8 cellular contexts compared by ENCODE assay signal in the genomic region with DNA sequence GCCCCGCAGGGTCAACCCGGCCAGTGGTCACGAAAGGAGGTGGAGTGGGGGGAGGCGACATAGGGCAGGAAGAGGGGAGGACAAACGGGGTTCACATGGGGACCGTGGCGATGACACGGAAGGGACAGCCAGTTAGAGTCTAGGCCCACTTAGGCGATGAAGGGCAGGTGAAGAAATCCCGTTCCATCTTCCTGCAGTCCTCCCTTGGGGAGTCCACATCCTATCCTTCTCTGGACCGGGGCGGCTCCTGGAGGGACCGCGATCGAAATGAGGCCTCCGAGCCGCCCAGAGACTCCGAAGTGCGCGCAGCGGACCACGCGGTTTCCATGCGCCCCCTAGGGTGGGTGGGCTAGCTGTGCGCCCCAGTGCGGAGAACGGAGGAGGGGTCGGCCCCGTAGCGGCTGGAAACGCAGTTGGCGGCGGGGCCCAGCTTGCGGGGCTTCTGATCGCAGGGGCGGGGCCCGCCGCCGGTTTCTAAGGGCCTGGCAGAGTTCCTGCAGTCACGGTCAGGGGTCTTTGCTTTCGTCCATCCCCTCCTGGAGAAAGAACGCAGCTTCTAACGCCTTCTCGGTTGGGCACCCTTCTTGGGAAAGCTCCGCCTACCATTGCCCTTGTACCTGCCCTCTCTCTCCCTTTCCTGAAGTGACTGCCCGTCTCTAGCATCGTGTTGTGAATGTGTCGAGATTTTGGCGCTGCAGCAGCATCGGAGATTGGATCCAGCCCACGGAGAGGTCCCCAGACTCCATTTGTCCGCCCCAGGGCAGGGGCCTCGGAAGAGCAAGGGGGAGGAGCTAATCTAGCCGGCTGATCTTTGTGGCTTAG. TPM values are rescaled to one million over a fixed set of nuclear protein-coding genes. Genes with fewer than 3 reads are reported as not detected.
DNase-seq lines count a peak whose midpoint lies in the region; ATAC-seq lines count a peak whose summit lies in the region.

No MANE protein-coding gene starts in this region.

- in situ Hi-C loops in ACHN (cut with HindIII; ENCODE audit: low pct_ligation_motif_present, low pct_unique_long_range_greater_than_20kb, low sequenced_read_pairs), result no loop called here

- DNase-seq in ACHN (peak; percentile 30), HuH-7 (ENCODE audit: low spot score) (peak; percentile 34), cerebellum (ENCODE audit: low spot score) (peak; percentile 57), left lobe of liver (ENCODE audit: low spot score) (no peak)
- peak; percentile 24 to 44 for DNase-seq in stimulated activated CD4-positive, alpha-beta T cell treated with anti-CD3 and anti-CD28 coated beads, Interleukin-2, amount 100 ng/mL, for 48 hours

- peak; percentile 69 to 77 for ATAC-seq in activated CD4-positive, CD25-positive, alpha-beta regulatory T cell treated with anti-CD3 and anti-CD28 coated beads, Interleukin-2, amount 50 U/mL, for 24 hours
- ATAC-seq in left lobe of liver (peak; percentile 81), HG02588 (IDR thresholded peaks at IDR 0.05; ENCODE audit: unreplicated experiment) (no peak), HG02642 (IDR thresholded peaks at IDR 0.05; ENCODE audit: poor library complexity, unreplicated experiment) (no peak)

RNA-seq across cellular contexts. Expression of gene TMEM225B, which starts 17.9 kb away (rescaled TPM):
- 0.27 TPM for total RNA-seq in cerebellum
- 0.18 TPM for total RNA-seq in left lobe of liver

RNA-seq across cellular contexts. Expression of gene ZNF655, which starts 21.7 kb away (rescaled TPM):
- total RNA-seq in cerebellum (127 TPM), left lobe of liver (24.0 TPM)

RNA-seq across cellular contexts. Expression of gene FAM200A, which starts 28.3 kb away (rescaled TPM):
- total RNA-seq in cerebellum (14.3 TPM), left lobe of liver (2.2 TPM)

RNA-seq across cellular contexts. Expression of gene ZSCAN25, which starts 36.6 kb away (rescaled TPM):
- total RNA-seq in cerebellum, result 20.9 TPM
- 5.5 TPM for total RNA-seq in left lobe of liver

Comparison
In these comparisons a context has a peak if more than half of its experiments do, and no peak if none do; other contexts are left out.
1. ATAC-seq: peak in activated CD4-positive, CD25-positive, alpha-beta regulatory T cell treated with anti-CD3 and anti-CD28 coated beads, Interleukin-2, amount 50 U/mL, for 24 hours (2 of 2) and left lobe of liver (single experiment); none in HG02588 (single experiment) and HG02642 (single experiment).